ENCODE assay signal across 24 cellular contexts in the genomic region with DNA sequence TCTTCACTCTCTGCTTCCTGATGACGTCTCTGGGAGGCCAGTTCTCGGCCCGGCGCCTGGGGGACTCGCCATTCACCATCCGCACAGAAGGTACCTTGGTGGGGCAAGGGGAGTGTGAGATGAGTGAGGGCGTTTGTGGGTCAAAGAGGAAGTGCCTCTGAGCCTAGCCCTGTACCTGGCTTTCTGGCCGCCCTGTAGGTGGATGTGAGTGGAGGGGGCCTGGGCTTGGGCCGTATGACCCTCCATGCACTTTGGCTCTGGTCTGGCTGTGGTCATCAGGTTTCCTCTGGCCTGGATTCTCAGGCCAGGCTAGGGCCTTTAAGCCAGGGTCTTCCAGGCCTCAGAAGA. TPM values are rescaled to one million over a fixed set of nuclear protein-coding genes. Genes with fewer than 3 reads are reported as not detected.
A peak's percentile ranks its signal among the peaks of the same experiment; 100 is the strongest.
DNase-seq lines count a peak whose midpoint lies in the region; ATAC-seq and TF ChIP-seq lines count a peak whose summit lies in the region.
"Had no signal": no experiment of that assay in that cellular context is flagged by ENCODE, and none has a peak within 500 bp of the region (broad histone marks: within the 10 kb centered on the region; RNA-seq: fewer than 3 reads in every experiment).

No MANE protein-coding gene starts in this region.

- H3K9me3 ChIP-seq in AG04450 (ENCODE audit: control insufficient read depth, insufficient read depth, low read length): peaks cover 8% of the 10 kb centered on the region
- peaks cover 5 to 8% of the 10 kb centered on the region in 2 experiments; a peak in 2 of 4 replicates for H3K9me3 ChIP-seq in HCT116 (ENCODE audit: control insufficient read depth in 1 of 2, insufficient read depth in 1 of 2, low read depth in 1 of 2, low read length in 2 of 2)
- H3K9me3 ChIP-seq in fibroblast of lung (ENCODE audit: control insufficient read depth, insufficient read depth, low read depth, low read length): no peaks in the 10 kb centered on the region
- H3K9me3 ChIP-seq: colonic mucosa, left ventricle myocardium inferior, right atrium auricular region, suprapubic skin, upper lobe of right lung had no signal

- CTCF ChIA-PET in AG04450 (lab: Charles Lee) (interaction anchor here (1.1 to 2.2 kb wide), 2 partner anchors 183 to 194 kb away, joined by 6 to 9 read pairs; no protein-coding TSS in a partner anchor), HCT116 (lab: Charles Lee) (interaction anchor here (1.1 to 2.6 kb wide), 6 partner anchors 184 to 382 kb away, joined by 3 to 24 read pairs (median 4); no protein-coding TSS in a partner anchor), RWPE1 (lab: Yijun Ruan, JAX) (interaction anchor here (0.6 to 1.2 kb wide), 3 partner anchors 27 to 183 kb away, joined by 3 to 7 read pairs (median 3); no protein-coding TSS in a partner anchor)

- H3K36me3 Mint-ChIP-seq in effector memory CD8-positive, alpha-beta T cell (ENCODE audit: insufficient read depth): no peaks in the 10 kb centered on the region
- peaks cover 0 to 6% (median 0%) of the 10 kb centered on the region in 3 donors for H3K36me3 Mint-ChIP-seq in naive thymus-derived CD8-positive, alpha-beta T cell
- H3K36me3 Mint-ChIP-seq: activated naive CD8-positive, alpha-beta T cell had no signal

- H3K4me1 Mint-ChIP-seq in effector memory CD8-positive, alpha-beta T cell (ENCODE audit: low read depth in 2 of 2): peaks cover under 1 to 1% of the 10 kb centered on the region in 2 donors
- H3K4me1 Mint-ChIP-seq in naive thymus-derived CD8-positive, alpha-beta T cell: peaks cover under 1 to 12% (median 7%) of the 10 kb centered on the region in 4 donors

- no peaks in the 10 kb centered on the region for H3K9me3 Mint-ChIP-seq in effector memory CD8-positive, alpha-beta T cell
- peaks cover 0 to 12% (median 2%) of the 10 kb centered on the region in 9 donors for H3K9me3 Mint-ChIP-seq in naive thymus-derived CD8-positive, alpha-beta T cell

- H3K27ac ChIP-seq in AG04450 (ENCODE audit: low read depth, low read length): peak overlapping the region; percentile 77
- peak overlapping the region; percentile 49 for H3K27ac ChIP-seq in HCT116 (ENCODE audit: low read depth, low read length)
- H3K27ac ChIP-seq in RWPE1: peak overlapping the region; percentile 94
- H3K27ac ChIP-seq in fibroblast of lung (ENCODE audit: insufficient read depth, low read length): peak overlapping the region; percentile 47
- H3K27ac ChIP-seq: colonic mucosa, left ventricle myocardium inferior, right atrium auricular region, suprapubic skin, upper lobe of right lung had no signal

- no TSS peak for BruUV-seq in HCT116 (replicated peaks; lab: Mats Ljungman, UMichigan)

- H3K27ac Mint-ChIP-seq in effector memory CD8-positive, alpha-beta T cell: no peak overlapping the region
- peak overlapping the region in 2 of 10 donors; percentile 60 to 69 for H3K27ac Mint-ChIP-seq in naive thymus-derived CD8-positive, alpha-beta T cell
- H3K27ac Mint-ChIP-seq: activated naive CD8-positive, alpha-beta T cell had no signal

- H3K4me3 ChIP-seq in AG04450 (ENCODE audit: low read depth, low read length) (no peak overlapping the region), HCT116 (replicated peaks in 1 of 2; ENCODE audit: low read depth in 1 of 2, low read length in 2 of 2) (peak overlapping the region; percentile 0 to 35; a peak in 3 of 4 replicates), fibroblast of lung (replicated peaks in 1 of 4; ENCODE audit: control extremely low read depth in 1 of 4, insufficient read depth in 1 of 4, low read depth in 3 of 4, low read length in 4 of 4) (no peak overlapping the region)
- H3K4me3 ChIP-seq: colonic mucosa, left ventricle myocardium inferior, right atrium auricular region, suprapubic skin, upper lobe of right lung had no signal

- peaks cover 22 to 62% of the 10 kb centered on the region in 2 donors for H3K27me3 Mint-ChIP-seq in effector memory CD8-positive, alpha-beta T cell
- peaks cover under 1 to 28% (median 11%) of the 10 kb centered on the region in 5 donors for H3K27me3 Mint-ChIP-seq in naive thymus-derived CD8-positive, alpha-beta T cell

- intact Hi-C loops in HCT116 (cut with micrococcal nuclease): loop anchor here (5.0 kb wide), 1 partner anchor 374 kb away; no protein-coding TSS in a partner anchor

- ATAC-seq in HCT116 (no peak; the same call in 1 of the 2 replicates), GM21737 (IDR thresholded peaks at IDR 0.05; ENCODE audit: unreplicated experiment) (no peak)
- ATAC-seq in effector memory CD8-positive, alpha-beta T cell (replicated peaks): no peak
- ATAC-seq in naive thymus-derived CD8-positive, alpha-beta T cell: no peak
- ATAC-seq: HepG2, upper lobe of right lung had no signal

- H3K4me1 ChIP-seq in HCT116 (ENCODE audit: control insufficient read depth in 1 of 2, insufficient read depth in 2 of 2, low read length in 2 of 2) (peaks cover 29 to 42% of the 10 kb centered on the region in 2 experiments), fibroblast of lung (ENCODE audit: control insufficient read depth, extremely low read depth, insufficient read depth, low read length) (peaks cover 17% of the 10 kb centered on the region)
- H3K4me1 ChIP-seq: colonic mucosa had no signal

- H3K79me2 ChIP-seq in HCT116 (ENCODE audit: insufficient read depth, low read length) (no peaks in the 10 kb centered on the region), fibroblast of lung (ENCODE audit: control insufficient read depth, insufficient read depth, low read length) (no peaks in the 10 kb centered on the region)

- no peak for TF ChIP-seq POLR2A in HCT116 (IDR thresholded peaks at IDR 0.05; ENCODE audit: borderline replicate concordance, extremely low read depth, insufficient read depth, insufficient read length)

- H3K36me3 ChIP-seq in HCT116 (ENCODE audit: control insufficient read depth in 1 of 2, insufficient read depth in 2 of 2, low read length in 2 of 2): no peaks in the 10 kb centered on the region
- no peaks in the 10 kb centered on the region for H3K36me3 ChIP-seq in fibroblast of lung (ENCODE audit: control insufficient read depth, insufficient read depth, low read length)
- H3K36me3 ChIP-seq: colonic mucosa, left ventricle myocardium inferior, right atrium auricular region, suprapubic skin, upper lobe of right lung had no signal

- H3K4me3 Mint-ChIP-seq in effector memory CD8-positive, alpha-beta T cell: no peak overlapping the region
- H3K4me3 Mint-ChIP-seq in naive thymus-derived CD8-positive, alpha-beta T cell: peak overlapping the region in 2 of 10 donors; percentile 18 to 58
- H3K4me3 Mint-ChIP-seq: activated naive CD8-positive, alpha-beta T cell had no signal

- POLR2A ChIA-PET in AG04450 (lab: Yijun Ruan, JAX): interaction anchor here (0.6 to 1.4 kb wide), 4 partner anchors 8 to 260 kb away, joined by 3 to 9 read pairs (median 4); a partner anchor contains a TSS
- POLR2A ChIA-PET in HCT116 (lab: Charles Lee): interaction anchor here (0.9 kb wide), 1 partner anchor 190 kb away, joined by 3 read pairs; no protein-coding TSS in a partner anchor
- POLR2A ChIA-PET in RWPE1 (lab: Yijun Ruan, JAX; ENCODE audit: low non-redundant PET): interaction anchor here (0.6 kb wide), 1 partner anchor 10 kb away, joined by 4 read pairs; no protein-coding TSS in a partner anchor
- POLR2A ChIA-PET in naive thymus-derived CD8-positive, alpha-beta T cell (lab: Charles Lee): no interaction called here

- no peak for TF ChIP-seq CTCF in AG04450 (IDR thresholded peaks at IDR 0.05; ENCODE audit: low read depth, low read length)
- TF ChIP-seq CTCF in HCT116 (IDR thresholded peaks at IDR 0.05 in 2 of 3, conservative IDR thresholded peaks at IDR 0.05 in 1 of 3; ENCODE audit: borderline replicate concordance in 1 of 3, insufficient read depth in 1 of 3, low read depth in 2 of 3, low read length in 2 of 3): no peak
- TF ChIP-seq CTCF in RWPE1 (conservative IDR thresholded peaks at IDR 0.05; ENCODE audit: low read depth): no peak
- TF ChIP-seq CTCF in fibroblast of lung (conservative IDR thresholded peaks at IDR 0.05 in 1 of 2, IDR thresholded peaks at IDR 0.05 in 1 of 2; ENCODE audit: low read depth in 1 of 2, low read length in 2 of 2): no peak

- no peaks in the 10 kb centered on the region for H3K9me2 ChIP-seq in HCT116 (ENCODE audit: insufficient read depth)

- H2AFZ ChIP-seq in HCT116 (ENCODE audit: low read depth, low read length, poor library complexity, severe bottlenecking) (peak overlapping the region; percentile 39), fibroblast of lung (ENCODE audit: low read length) (no peak overlapping the region)

- no peak for TF ChIP-seq RAD21 in HCT116 (IDR thresholded peaks at IDR 0.05; ENCODE audit: low read depth)

- H4K20me1 ChIP-seq in HCT116 (ENCODE audit: insufficient read depth) (no peaks in the 10 kb centered on the region), fibroblast of lung (ENCODE audit: control insufficient read depth, extremely low read depth, insufficient read depth, low read length) (no peaks in the 10 kb centered on the region)

- RAD21 ChIA-PET in HCT116 (lab: Charles Lee; ENCODE audit: low non-redundant PET in 1 of 2, low total read pairs in 2 of 2, uncharacterized antibody in 2 of 2, unreplicated experiment in 2 of 2): interaction anchor here in 1 of 2 experiments (1.2 kb wide), 1 partner anchor 184 kb away, joined by 9 read pairs; no protein-coding TSS in a partner anchor

- peaks cover 11% of the 10 kb centered on the region for H3K27me3 ChIP-seq in AG04450 (ENCODE audit: control insufficient read depth, insufficient read depth, low read length)
- no peaks in the 10 kb centered on the region for H3K27me3 ChIP-seq in HCT116 (ENCODE audit: insufficient read depth, low read length)
- peaks cover 19% of the 10 kb centered on the region for H3K27me3 ChIP-seq in fibroblast of lung (ENCODE audit: control insufficient read depth, insufficient read depth, low read length)

- peak overlapping the region; percentile 22 for H3K9ac ChIP-seq in HCT116 (ENCODE audit: low read length)
- H3K9ac ChIP-seq in fibroblast of lung (ENCODE audit: insufficient read depth, low read length): no peak overlapping the region

- H3K4me2 ChIP-seq in HCT116 (ENCODE audit: low read length) (peak overlapping the region; percentile 66), fibroblast of lung (ENCODE audit: extremely low read depth, insufficient read depth, low read length) (peak overlapping the region; percentile 15)

- DNase-seq in AG04450 (ENCODE audit: low read depth, low spot score) (no peak), HCT116 (ENCODE audit: low read depth, low spot score) (no peak), RWPE1 (ENCODE audit: low spot score) (no peak), fibroblast of lung (ENCODE audit: low read depth in 2 of 2) (peak in 1 of 2 donors; percentile 5), NCI-H2196 treated with DMSO at 0.1 percent for 48 hours (lab: John Stamatoyannopoulos, UW; ENCODE audit: unreplicated experiment) (no peak)
- DNase-seq in effector memory CD8-positive, alpha-beta T cell: no peak
- DNase-seq in naive thymus-derived CD8-positive, alpha-beta T cell: no peak
- DNase-seq: activated effector memory CD4-positive, alpha-beta T cell treated with anti-CD3 and anti-CD28 coated beads, Interleukin-2, amount 50 U/mL, for 16 hours; colonic mucosa; effector CD8-positive, alpha-beta T cell; head of caudate nucleus; left ventricle myocardium inferior; NCI-H1048; NCI-H446 treated with DMSO at 0.1 percent for 48 hours; NCI-H774; Right ventricle myocardium superior; stimulated activated CD4-positive, alpha-beta T cell treated with anti-CD3 and anti-CD28 coated beads, Interleukin-1b, Interleukin-23, amount 100 ng/mL, for 48 hours; stimulated activated naive CD4-positive, alpha-beta T cell treated with Interleukin-2 at 50 U/mL for 16 hours; upper lobe of right lung had no signal

RNA-seq across cellular contexts. Expression of a gene that starts 4.6 kb away (rescaled TPM):
- polyA plus RNA-seq in AG04450 (2011; rRNA removed) (0.69 and 0.81 TPM in 2 replicates), fibroblast of lung (0.09 and 0.35 TPM in 2 replicates)
- 0.91 and 1.3 TPM in 2 replicates for polyA minus RNA-seq in AG04450 (2011; rRNA and poly(A)+ RNA removed)
- total RNA-seq in HCT116 (2021; ENCODE audit: unreplicated experiment) (4.4 TPM), fibroblast of lung (0.17 and 0.26 TPM in 2 replicates)
- 3.8 and 5.0 TPM in 2 replicates for polyA plus RNA-seq in HCT116 (2012)
- polyA plus RNA-seq in fibroblast of lung (2012): 0.08 and 0.99 TPM in 2 replicates
- 0.16 and 3.2 TPM in 2 replicates for polyA minus RNA-seq in fibroblast of lung (ENCODE audit: low replicate concordance)
- 1 to 10 TPM; 1.7 to 2.0 TPM for total RNA-seq in naive thymus-derived CD8-positive, alpha-beta T cell
- not detected for polyA plus RNA-seq in naive thymus-derived CD8-positive, alpha-beta T cell
- total RNA-seq: right atrium auricular region, Right ventricle myocardium superior had no signal

Comparison
In these comparisons a context has a peak if more than half of its experiments do, and no peak if none do; other contexts are left out.
1. H3K4me3 ChIP-seq: peak in HCT116 (2 of 2); none in AG04450 (single experiment) and fibroblast of lung (0 of 4).
2. Peak in every context shown above with its lines, with median percentiles within 50 percentile points of each other: H3K27ac ChIP-seq.